17 cellular contexts compared by ENCODE assay signal in the genomic region with DNA sequence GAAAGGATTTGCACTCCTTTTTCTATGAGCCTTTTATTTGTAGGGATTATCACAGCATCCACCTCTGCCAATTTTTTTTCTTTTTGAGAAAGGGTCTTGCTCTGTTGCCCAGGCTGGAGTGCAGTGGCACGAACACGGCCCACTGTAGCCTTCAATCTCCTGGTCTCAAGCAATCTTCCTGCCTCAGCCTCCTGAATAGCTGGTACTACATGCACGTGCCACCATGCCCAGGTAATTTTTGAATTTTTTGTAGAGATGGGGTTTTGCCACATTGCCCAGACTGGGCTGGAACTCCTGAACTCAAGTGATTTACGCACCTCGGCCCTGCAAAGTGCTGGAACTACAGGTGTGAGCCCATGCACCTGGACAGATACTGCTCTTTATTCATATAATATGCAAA. TPM values are rescaled to one million over a fixed set of nuclear protein-coding genes. Genes with fewer than 3 reads are reported as not detected.
DNase-seq lines count a peak whose midpoint lies in the region; ATAC-seq and TF ChIP-seq lines count a peak whose summit lies in the region.
"Had no signal": no experiment of that assay in that cellular context is flagged by ENCODE, and none has a peak within 500 bp of the region (broad histone marks: within the 10 kb centered on the region; RNA-seq: fewer than 3 reads in every experiment).

No MANE protein-coding gene starts in this region.

- in situ Hi-C loops in transverse colon (cut with MboI; ENCODE audit: low pct_ligation_motif_present in 1 of 4, low pct_unique_long_range_greater_than_20kb in 1 of 4, low sequenced_read_pairs in 3 of 4) = no loop called here

- H3K27me3 ChIP-seq in breast epithelium = no peaks in the 10 kb centered on the region
- H3K27me3 ChIP-seq in transverse colon = no peaks in the 10 kb centered on the region
- H3K27me3 ChIP-seq in WERI-Rb-1 (ENCODE audit: insufficient read depth, low read depth, severe bottlenecking) = no peaks in the 10 kb centered on the region
- H3K27me3 ChIP-seq: cardiac muscle cell had no signal

- BruUV-seq in MCF 10A (replicated peaks; lab: Mats Ljungman, UMichigan) = no TSS peak

- H3K9me3 ChIP-seq in breast epithelium (no peaks in the 10 kb centered on the region), transverse colon (no peaks in the 10 kb centered on the region), WERI-Rb-1 (ENCODE audit: severe bottlenecking) (no peaks in the 10 kb centered on the region)
- H3K9me3 ChIP-seq: HAP-1 had no signal

- CTCF ChIA-PET in MCF 10A (lab: Yijun Ruan, JAX) = no interaction called here
- CTCF ChIA-PET in activated CD4-positive, alpha-beta memory T cell treated with anti-CD3 and anti-CD28 coated beads for 36 hours (lab: Charles Lee) = no interaction called here

- no peak overlapping the region for H3K27ac ChIP-seq in breast epithelium
- peak overlapping the region; percentile 11 to 73 (median 30) for H3K27ac ChIP-seq in transverse colon
- H3K27ac ChIP-seq in WERI-Rb-1 = no peak overlapping the region
- H3K27ac ChIP-seq: cardiac muscle cell had no signal

- H3K36me3 Mint-ChIP-seq in MCF 10A (ENCODE audit: insufficient read depth, unreplicated experiment) (peaks cover 4% of the 10 kb centered on the region), immature natural killer cell (peaks cover 0 to 3% (median 0%) of the 10 kb centered on the region in 3 donors)
- H3K36me3 Mint-ChIP-seq in activated CD4-positive, alpha-beta memory T cell treated with anti-CD3 and anti-CD28 coated beads for 36 hours = peaks cover 23% of the 10 kb centered on the region

- H3K27ac Mint-ChIP-seq in MCF 10A (ENCODE audit: low read depth, unreplicated experiment) = no peak overlapping the region
- peak overlapping the region; percentile 95 for H3K27ac Mint-ChIP-seq in activated CD4-positive, alpha-beta memory T cell treated with anti-CD3 and anti-CD28 coated beads for 36 hours
- H3K27ac Mint-ChIP-seq in immature natural killer cell = peak overlapping the region; percentile 59 to 93 (median 82)
- H3K27ac Mint-ChIP-seq: progenitor cell of endocrine pancreas had no signal

- peak overlapping the region in 2 of 3 donors; percentile 2 to 19 for H3K4me3 ChIP-seq in breast epithelium
- peak overlapping the region in 1 of 4 donors; percentile 27 for H3K4me3 ChIP-seq in transverse colon
- H3K4me3 ChIP-seq in WERI-Rb-1 (ENCODE audit: low read depth, low read length) = no peak overlapping the region
- H3K4me3 ChIP-seq: cardiac muscle cell, HAP-1 had no signal

- H3K27me3 Mint-ChIP-seq in MCF 10A (ENCODE audit: insufficient read depth, unreplicated experiment) (no peaks in the 10 kb centered on the region), immature natural killer cell (ENCODE audit: low read depth in 3 of 3) (peaks cover 0 to 1% (median 0%) of the 10 kb centered on the region in 3 donors)
- H3K27me3 Mint-ChIP-seq in activated CD4-positive, alpha-beta memory T cell treated with anti-CD3 and anti-CD28 coated beads for 36 hours = no peaks in the 10 kb centered on the region
- H3K27me3 Mint-ChIP-seq: progenitor cell of endocrine pancreas had no signal

- TF ChIP-seq EP300 in transverse colon (IDR thresholded peaks at IDR 0.05; ENCODE audit: low read depth) = no peak

- TF ChIP-seq POLR2A in breast epithelium (IDR thresholded peaks at IDR 0.05) = no peak
- no peak for TF ChIP-seq POLR2A in transverse colon (IDR thresholded peaks at IDR 0.05)

- 76 to 80% methylated on average over 2 to 5 of the region's 5 CpGs for WGBS in transverse colon (ENCODE audit: low coverage in 1 of 2), 2 donors

- TF ChIP-seq CTCF in breast epithelium (IDR thresholded peaks at IDR 0.05) (no peak), MCF 10A (IDR thresholded peaks at IDR 0.05; ENCODE audit: unreplicated experiment) (no peak), transverse colon (IDR thresholded peaks at IDR 0.05) (no peak), WERI-Rb-1 (IDR thresholded peaks at IDR 0.05; ENCODE audit: low read depth, low read length) (no peak)

- no peaks in the 10 kb centered on the region for H3K36me3 ChIP-seq in breast epithelium
- H3K36me3 ChIP-seq in transverse colon = no peaks in the 10 kb centered on the region
- H3K36me3 ChIP-seq in WERI-Rb-1 = no peaks in the 10 kb centered on the region
- H3K36me3 ChIP-seq: cardiac muscle cell, HAP-1 had no signal

- DNase-seq in breast epithelium (ENCODE audit: low spot score in 2 of 2) (no peak), MCF 10A (ENCODE audit: unreplicated experiment) (no peak), immature natural killer cell (no peak), transverse colon (no peak), NCI-H524 treated with DMSO at 0.1 percent for 48 hours (lab: John Stamatoyannopoulos, UW) (no peak), WERI-Rb-1 (no peak)
- DNase-seq in activated CD4-positive, alpha-beta memory T cell treated with anti-CD3 and anti-CD28 coated beads for 36 hours = peak; percentile 22
- DNase-seq: EL; mesenchymal stem cell; NCI-H1105 treated with DMSO at 0.1 percent for 48 hours; NCI-H510A; stimulated activated CD4-positive, alpha-beta T cell treated with anti-CD3 and anti-CD28 coated beads, Interleukin-2, amount 100 ng/mL, for 48 hours; stimulated activated naive CD4-positive, alpha-beta T cell treated with Interleukin-2 at 50 U/mL for 16 hours had no signal

- H3K4me3 Mint-ChIP-seq in MCF 10A (ENCODE audit: unreplicated experiment) (no peak overlapping the region), immature natural killer cell (peak overlapping the region; percentile 59 to 92 (median 74))
- peak overlapping the region; percentile 89 for H3K4me3 Mint-ChIP-seq in activated CD4-positive, alpha-beta memory T cell treated with anti-CD3 and anti-CD28 coated beads for 36 hours

- H3K9me3 Mint-ChIP-seq in MCF 10A (ENCODE audit: unreplicated experiment) = no peaks in the 10 kb centered on the region
- H3K9me3 Mint-ChIP-seq in activated CD4-positive, alpha-beta memory T cell treated with anti-CD3 and anti-CD28 coated beads for 36 hours = peaks cover 4% of the 10 kb centered on the region
- peaks cover 0 to 1% (median 0%) of the 10 kb centered on the region in 6 donors for H3K9me3 Mint-ChIP-seq in immature natural killer cell

- POLR2A ChIA-PET in MCF 10A (lab: Yijun Ruan, JAX) = no interaction called here
- POLR2A ChIA-PET in activated CD4-positive, alpha-beta memory T cell treated with anti-CD3 and anti-CD28 coated beads for 36 hours (lab: Charles Lee) = interaction anchor here (1.4 to 5.7 kb wide), 4 partner anchors 9 to 37 kb away, joined by 3 to 58 read pairs (median 9); no protein-coding TSS in a partner anchor

- H3K4me1 ChIP-seq in breast epithelium = no peaks in the 10 kb centered on the region
- H3K4me1 ChIP-seq in transverse colon = no peaks in the 10 kb centered on the region
- H3K4me1 ChIP-seq: HAP-1 had no signal

- ATAC-seq in GM21447 (IDR thresholded peaks at IDR 0.05; ENCODE audit: unreplicated experiment) = no peak

- intact Hi-C loops in breast epithelium (cut with DNase I; ENCODE audit: low total_unique reads) (no loop called here), MCF 10A (cut with micrococcal nuclease) (no loop called here), transverse colon (cut with DNase I; ENCODE audit: low total_unique reads) (no loop called here)
- intact Hi-C loops in activated CD4-positive, alpha-beta memory T cell treated with anti-CD3 and anti-CD28 coated beads for 36 hours (cut with micrococcal nuclease) = no loop called here

- H3K4me1 Mint-ChIP-seq in MCF 10A (ENCODE audit: insufficient read depth, unreplicated experiment) (peaks cover 18% of the 10 kb centered on the region), immature natural killer cell (peaks cover 46 to 72% of the 10 kb centered on the region in 2 donors)
- peaks cover 47% of the 10 kb centered on the region for H3K4me1 Mint-ChIP-seq in activated CD4-positive, alpha-beta memory T cell treated with anti-CD3 and anti-CD28 coated beads for 36 hours (ENCODE audit: low read depth)

RNA-seq across cellular contexts. Expression of a gene that starts 2.1 kb away (rescaled TPM):
- total RNA-seq in breast epithelium = 10 to 100 TPM in 2 of 3 donors, 1 to 10 TPM in 1; 7.5 to 15.4 (median 11.4) TPM
- total RNA-seq in MCF 10A (2022) = 2.3 and 6.8 TPM in 2 replicates
- 10 to 100 TPM; 47.5 to 48.4 TPM for total RNA-seq in activated CD4-positive, alpha-beta memory T cell treated with anti-CD3 and anti-CD28 coated beads for 36 hours
- 10 to 100 TPM; 15.4 to 21.0 (median 19.6) TPM for polyA plus RNA-seq in immature natural killer cell
- 1 to 10 TPM; 1.6 to 9.5 (median 5.2) TPM for total RNA-seq in transverse colon
- total RNA-seq: progenitor cell of endocrine pancreas had no signal

Comparison
In these comparisons a context has a peak if more than half of its experiments do, and no peak if none do; other contexts are left out.
1. H3K27ac ChIP-seq: peak in transverse colon (4 of 4); none in breast epithelium (0 of 2) and WERI-Rb-1 (single experiment).